In the genomic region with DNA sequence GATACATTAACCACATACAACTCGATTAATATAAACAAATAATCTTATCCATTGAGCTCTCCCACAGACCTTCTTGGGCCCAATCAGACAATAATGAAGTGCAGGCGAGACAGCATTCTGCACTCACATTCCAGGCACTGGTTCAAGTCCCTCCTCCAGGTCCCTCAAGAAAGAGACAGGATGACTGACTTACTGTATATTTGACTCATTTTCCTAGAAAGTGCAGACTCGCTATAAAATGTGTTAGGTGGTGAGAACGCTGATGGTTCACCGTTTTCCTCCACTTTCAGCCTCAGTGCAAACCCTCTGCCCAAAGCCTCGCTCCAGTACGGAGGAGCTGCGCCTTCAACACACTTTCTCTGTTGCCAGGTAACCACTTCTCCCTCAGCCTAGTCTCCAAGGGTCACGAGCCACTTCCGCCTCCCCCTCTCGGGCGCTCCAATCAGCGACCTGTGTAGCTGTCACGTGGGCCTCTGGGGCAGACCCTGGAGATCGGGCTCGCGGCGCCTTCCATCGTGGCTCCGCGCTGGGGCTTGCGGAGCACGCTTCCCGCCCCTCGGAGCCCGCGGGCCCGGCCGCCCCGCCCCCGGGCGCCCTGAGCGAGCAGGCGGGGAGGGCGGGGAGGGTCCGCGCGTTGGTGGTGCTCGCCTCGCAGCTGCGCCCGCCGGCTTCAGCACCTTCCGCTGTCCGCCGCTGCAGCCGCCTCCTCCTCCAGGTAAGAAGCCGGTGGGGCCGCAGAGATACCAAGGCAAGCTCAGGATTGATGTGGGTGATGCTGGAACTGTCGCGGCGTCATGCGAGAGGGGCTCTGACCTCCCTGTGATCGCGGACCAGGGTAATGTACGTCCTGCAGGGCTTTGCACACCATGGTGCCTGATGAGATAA, we compare ENCODE assay signal across 8 cellular contexts. TPM values are rescaled to one million over a fixed set of nuclear protein-coding genes. Genes with fewer than 3 reads are reported as not detected.
DNase-seq lines count a peak whose midpoint lies in the region; ATAC-seq and TF ChIP-seq lines count a peak whose summit lies in the region.

Gene WDR17, plus strand, starts transcription at position 477 of the 885 bp plus-strand sequence. CDS start 45,740 bp downstream, outside the sequence.

- peak; percentile 100 for ATAC-seq in GM19397 (IDR thresholded peaks at IDR 0.05; ENCODE audit: unreplicated experiment)
- peak; percentile 99 for ATAC-seq in HG03521 (IDR thresholded peaks at IDR 0.05; ENCODE audit: unreplicated experiment)
- peak; percentile 98 for ATAC-seq in activated CD8-positive, alpha-beta T cell treated with anti-CD3 and anti-CD28 coated beads for 36 hours
- ATAC-seq in lung (ENCODE audit: insufficient read depth, low FRiP score): peak; percentile 98

- no peaks in the 10 kb centered on the region for H3K9me3 Mint-ChIP-seq in activated CD8-positive, alpha-beta T cell treated with anti-CD3 and anti-CD28 coated beads for 36 hours

- peak within 1 kb of the TSS; percentile 71 for H3K4me3 Mint-ChIP-seq in activated CD8-positive, alpha-beta T cell treated with anti-CD3 and anti-CD28 coated beads for 36 hours

- peak within 1 kb of the TSS; percentile 44 for H3K27ac Mint-ChIP-seq in activated CD8-positive, alpha-beta T cell treated with anti-CD3 and anti-CD28 coated beads for 36 hours

- CTCF ChIA-PET in activated CD8-positive, alpha-beta T cell treated with anti-CD3 and anti-CD28 coated beads for 36 hours (lab: Charles Lee): no interaction called here

- H3K36me3 ChIP-seq in BE2C (no peaks in the 10 kb centered on the region), ectodermal cell (ENCODE audit: control insufficient read depth, insufficient read depth, low read length) (no peaks in the 10 kb centered on the region), lung (ENCODE audit: control insufficient read depth in 2 of 2, insufficient read depth in 2 of 2, low read length in 2 of 2) (no peaks in the 10 kb centered on the region)

- H3K4me3 ChIP-seq in BE2C (ENCODE audit: low read depth, low read length) (peak within 1 kb of the TSS; percentile 87), ectodermal cell (ENCODE audit: insufficient read depth, low read depth, low read length) (peak within 1 kb of the TSS; percentile 50), lung (peak within 1 kb of the TSS; percentile 40)

- H3K9me3 ChIP-seq in BE2C (no peaks in the 10 kb centered on the region), ectodermal cell (ENCODE audit: control insufficient read depth, low read length) (no peaks in the 10 kb centered on the region), lung (ENCODE audit: control insufficient read depth in 2 of 2, insufficient read depth in 1 of 2, low read length in 1 of 2) (no peaks in the 10 kb centered on the region)

- no peaks in the 10 kb centered on the region for H3K36me3 Mint-ChIP-seq in activated CD8-positive, alpha-beta T cell treated with anti-CD3 and anti-CD28 coated beads for 36 hours (ENCODE audit: low read depth)

- no peaks in the 10 kb centered on the region for H3K27me3 ChIP-seq in BE2C
- no peaks in the 10 kb centered on the region for H3K27me3 ChIP-seq in ectodermal cell (ENCODE audit: control insufficient read depth, insufficient read depth, low read length, poor library complexity, severe bottlenecking)
- no peaks in the 10 kb centered on the region for H3K27me3 ChIP-seq in lung (ENCODE audit: control insufficient read depth, insufficient read depth)

- 2 to 3% methylated on average over 56 of the region's 56 CpGs for WGBS in ectodermal cell, 2 experiments
- 1 to 2% methylated on average over 53 to 56 of the region's 56 CpGs for WGBS in lung, 2 donors

- peaks cover 22% of the 10 kb centered on the region for H3K27me3 Mint-ChIP-seq in activated CD8-positive, alpha-beta T cell treated with anti-CD3 and anti-CD28 coated beads for 36 hours

- H3K27ac ChIP-seq in ectodermal cell (ENCODE audit: insufficient read depth, low read depth, low read length, poor library complexity, severe bottlenecking) (no peak within 1 kb of the TSS), lung (ENCODE audit: low read depth in 1 of 2, low read length in 1 of 2) (no peak within 1 kb of the TSS)

- POLR2A ChIA-PET in activated CD8-positive, alpha-beta T cell treated with anti-CD3 and anti-CD28 coated beads for 36 hours (lab: Charles Lee): no interaction called here

- no peaks in the 10 kb centered on the region; the same call in 1 of the 2 replicates for H3K4me1 ChIP-seq in BE2C
- peaks cover 3% of the 10 kb centered on the region for H3K4me1 ChIP-seq in ectodermal cell (ENCODE audit: control insufficient read depth, insufficient read depth, low read length)
- no peaks in the 10 kb centered on the region for H3K4me1 ChIP-seq in lung (ENCODE audit: control insufficient read depth in 2 of 2, insufficient read depth in 2 of 2, low read length in 2 of 2)

- intact Hi-C loops in activated CD8-positive, alpha-beta T cell treated with anti-CD3 and anti-CD28 coated beads for 36 hours (cut with micrococcal nuclease): loop anchor here (2.0 kb wide), 1 partner anchor 131 kb away; no protein-coding TSS in a partner anchor

- peaks cover 10% of the 10 kb centered on the region for H3K4me1 Mint-ChIP-seq in activated CD8-positive, alpha-beta T cell treated with anti-CD3 and anti-CD28 coated beads for 36 hours (ENCODE audit: low read depth)

- DNase-seq in BE2C: peak; percentile 97
- DNase-seq in NCI-H82 treated with DMSO at 0.1 percent for 48 hours (lab: John Stamatoyannopoulos, UW; ENCODE audit: unreplicated experiment): peak; percentile 75
- DNase-seq in activated CD8-positive, alpha-beta T cell treated with anti-CD3 and anti-CD28 coated beads for 36 hours: peak; percentile 85
- DNase-seq in lung (ENCODE audit: low spot score): peak; percentile 93
- peak; percentile 10 to 50 (median 31) for DNase-seq in stimulated activated CD4-positive, alpha-beta T cell treated with anti-CD3 and anti-CD28 coated beads, TNF-alpha, amount 100 ng/mL, for 1 hour (ENCODE audit: low read depth in 3 of 3, low spot score in 1 of 3)

- TF ChIP-seq CTCF in BE2C (IDR thresholded peaks at IDR 0.05; ENCODE audit: low read depth, low read length) (no peak), lung (IDR thresholded peaks at IDR 0.05; ENCODE audit: control extremely low read depth, extremely low read depth) (no peak)
- TF ChIP-seq CTCF in activated CD8-positive, alpha-beta T cell treated with anti-CD3 and anti-CD28 coated beads for 36 hours (IDR thresholded peaks at IDR 0.05): no peak

RNA-seq across cellular contexts. Expression of gene WDR17, which starts in this region (rescaled TPM):
- polyA plus RNA-seq in BE2C (2012; ENCODE audit: insufficient read depth, insufficient read length, low read depth): 7.0 TPM
- 1 to 10 TPM in 1 of 2 experiments, under 1 TPM in 1; 0.63 to 1.5 TPM for total RNA-seq in activated CD8-positive, alpha-beta T cell treated with anti-CD3 and anti-CD28 coated beads for 36 hours
- polyA plus RNA-seq in ectodermal cell (2013, experiment 1 of 4): 5.4 TPM
- polyA plus RNA-seq in ectodermal cell (2013, experiment 2 of 4): 6.6 TPM
- 5.1 TPM for polyA plus RNA-seq in ectodermal cell (2013, experiment 3 of 4)
- polyA plus RNA-seq in ectodermal cell (2013, experiment 4 of 4): 7.4 TPM
- total RNA-seq in lung: 1 to 10 TPM; 4.9 to 7.5 TPM
- polyA plus RNA-seq in lung: 1 to 10 TPM in 1 of 2 donors, under 1 TPM in 1; 0.81 to 1.4 TPM

Comparison
In these comparisons a context has a peak if more than half of its experiments do, and no peak if none do; other contexts are left out.
1. DNase-seq: peak in every context shown above with its lines; median percentile 97 in BE2C; 93 in lung; 85 in activated CD8-positive, alpha-beta T cell treated with anti-CD3 and anti-CD28 coated beads for 36 hours; 75 in NCI-H82 treated with DMSO at 0.1 percent for 48 hours; 31 in stimulated activated CD4-positive, alpha-beta T cell treated with anti-CD3 and anti-CD28 coated beads, TNF-alpha, amount 100 ng/mL, for 1 hour.